In genomic region chr6:79396625-79397024, GRCh38 we compare ENCODE assay signal across 39 cellular contexts.
"Had no signal": no experiment of that assay in that cellular context is flagged by ENCODE, and none has a peak within 500 bp of the region (broad histone marks: within the 10 kb centered on the region; RNA-seq: fewer than 3 reads in every experiment).

No MANE protein-coding gene starts in this region.

- ATAC-seq: activated naive CD4-positive, alpha-beta T cell treated with anti-CD3 and anti-CD28 coated beads, Interleukin-2, amount 50 U/mL, for 72 hours; activated naive CD8-positive, alpha-beta T cell treated with anti-CD3 and anti-CD28 coated beads, Interleukin-2, amount 50 U/mL, for 24 hours; activated T-cell treated with anti-CD3 and anti-CD28 coated beads, Interleukin-2, amount 50 U/mL, for 4 hours; activated T-cell treated with anti-CD3 and anti-CD28 coated beads, Interleukin-2, amount 50 U/mL, for 72 hours; activated T-helper 17 cell treated with anti-CD3 and anti-CD28 coated beads, Interleukin-2, amount 50 U/mL, for 72 hours; body of pancreas had no signal

- H3K4me1 Mint-ChIP-seq: activated naive CD4-positive, alpha-beta T cell treated with anti-CD3 and anti-CD28 coated beads, Interleukin-2, amount 10 ng/mL, durations not matched to agents 7 days and 5 days; activated naive CD4-positive, alpha-beta T cell treated with anti-CD3 and anti-CD28 coated beads, Interleukin-2, amount 50 U/mL, for 24 hours; activated naive CD8-positive, alpha-beta T cell treated with anti-CD3 and anti-CD28 coated beads for 36 hours; activated naive CD8-positive, alpha-beta T cell treated with anti-CD3 and anti-CD28 coated beads, Interleukin-2, amount 10 ng/mL, durations not matched to agents 7 days and 5 days; activated naive CD8-positive, alpha-beta T cell treated with anti-CD3 and anti-CD28 coated beads, Interleukin-2, amount 50 U/mL, for 24 hours; activated T-helper 17 cell treated with anti-CD3 and anti-CD28 coated beads, Interleukin-2, amount 50 U/mL, for 72 hours; central memory CD8-positive, alpha-beta T cell had no signal

- FAIRE-seq: astrocyte, bronchial epithelial cell had no signal

- H3K27ac Mint-ChIP-seq: activated naive CD4-positive, alpha-beta T cell treated with anti-CD3 and anti-CD28 coated beads for 36 hours; activated naive CD4-positive, alpha-beta T cell treated with anti-CD3 and anti-CD28 coated beads, Interleukin-2, amount 10 ng/mL, durations not matched to agents 7 days and 5 days; activated naive CD4-positive, alpha-beta T cell treated with anti-CD3 and anti-CD28 coated beads, Interleukin-2, amount 50 U/mL, for 24 hours; activated naive CD4-positive, alpha-beta T cell treated with anti-CD3 and anti-CD28 coated beads, Interleukin-2, amount 50 U/mL, for 72 hours; activated naive CD8-positive, alpha-beta T cell; activated naive CD8-positive, alpha-beta T cell treated with anti-CD3 and anti-CD28 coated beads for 36 hours; activated naive CD8-positive, alpha-beta T cell treated with anti-CD3 and anti-CD28 coated beads, Interleukin-2, amount 10 ng/mL, durations not matched to agents 7 days and 5 days; activated naive CD8-positive, alpha-beta T cell treated with anti-CD3 and anti-CD28 coated beads, Interleukin-2, amount 50 U/mL, for 24 hours; activated T-cell treated with anti-CD3 and anti-CD28 coated beads, Interleukin-2, amount 50 U/mL, for 24 hours; activated T-cell treated with anti-CD3 and anti-CD28 coated beads, Interleukin-2, amount 50 U/mL, for 72 hours; activated T-helper 1 cell treated with anti-CD3 and anti-CD28 coated beads, Interleukin-12 subunit alpha, Interleukin-12 subunit beta, Interleukin-2, Interleukin-4 antibody, amounts not matched to agents 30 ng/mL and 10 ng/mL and 1 ng/mL, durations not matched to agents 14 hours and 24 hours and 36 hours; activated T-helper 17 cell treated with anti-CD3 and anti-CD28 coated beads, Interleukin-2, amount 50 U/mL, for 72 hours; activated T-helper 2 cell treated with anti-CD3 and anti-CD28 coated beads, Interferon-gamma antibody, Interleukin-2, Interleukin-4, amounts not matched to agents 10 μg/mL and 5 μg/mL and 100 μg/mL, durations not matched to agents 14 hours and 24 hours and 36 hours; brain had no signal

- H3K27me3 Mint-ChIP-seq: activated naive CD4-positive, alpha-beta T cell treated with anti-CD3 and anti-CD28 coated beads, Interleukin-2, amount 10 ng/mL, durations not matched to agents 7 days and 5 days; activated naive CD8-positive, alpha-beta T cell treated with anti-CD3 and anti-CD28 coated beads for 36 hours; activated naive CD8-positive, alpha-beta T cell treated with anti-CD3 and anti-CD28 coated beads, Interleukin-2, amount 10 ng/mL, durations not matched to agents 7 days and 5 days; activated naive CD8-positive, alpha-beta T cell treated with anti-CD3 and anti-CD28 coated beads, Interleukin-2, amount 50 U/mL, for 24 hours; activated T-cell treated with anti-CD3 and anti-CD28 coated beads, Interleukin-2, amount 50 U/mL, for 24 hours; activated T-helper 17 cell treated with anti-CD3 and anti-CD28 coated beads, Interleukin-2, amount 50 U/mL, for 72 hours; central memory CD8-positive, alpha-beta T cell had no signal

- H3K4me1 ChIP-seq: adrenal gland, ascending aorta, body of pancreas, breast epithelium had no signal

- H3K36me3 ChIP-seq: adrenal gland, ascending aorta, brain microvascular endothelial cell, breast epithelium, cardiac muscle cell had no signal

- H3K4me3 Mint-ChIP-seq: activated naive CD4-positive, alpha-beta T cell treated with anti-CD3 and anti-CD28 coated beads for 36 hours; activated naive CD4-positive, alpha-beta T cell treated with anti-CD3 and anti-CD28 coated beads, Interleukin-2, amount 10 ng/mL, durations not matched to agents 7 days and 5 days; activated naive CD4-positive, alpha-beta T cell treated with anti-CD3 and anti-CD28 coated beads, Interleukin-2, amount 50 U/mL, for 24 hours; activated naive CD8-positive, alpha-beta T cell; activated naive CD8-positive, alpha-beta T cell treated with anti-CD3 and anti-CD28 coated beads for 36 hours; activated naive CD8-positive, alpha-beta T cell treated with anti-CD3 and anti-CD28 coated beads, Interleukin-2, amount 10 ng/mL, durations not matched to agents 7 days and 5 days; activated naive CD8-positive, alpha-beta T cell treated with anti-CD3 and anti-CD28 coated beads, Interleukin-2, amount 50 U/mL, for 24 hours; activated T-cell treated with anti-CD3 and anti-CD28 coated beads, Interleukin-2, amount 50 U/mL, for 24 hours; activated T-cell treated with anti-CD3 and anti-CD28 coated beads, Interleukin-2, amount 50 U/mL, for 4 hours; activated T-cell treated with anti-CD3 and anti-CD28 coated beads, Interleukin-2, amount 50 U/mL, for 72 hours; activated T-helper 1 cell treated with anti-CD3 and anti-CD28 coated beads, Interleukin-12 subunit alpha, Interleukin-12 subunit beta, Interleukin-2, Interleukin-4 antibody, amounts not matched to agents 30 ng/mL and 10 ng/mL and 1 ng/mL, durations not matched to agents 14 hours and 24 hours and 36 hours; activated T-helper 17 cell treated with anti-CD3 and anti-CD28 coated beads, Interleukin-2, amount 50 U/mL, for 72 hours; brain; central memory CD8-positive, alpha-beta T cell had no signal

- H3K27ac ChIP-seq: adrenal gland, ascending aorta, body of pancreas, brain microvascular endothelial cell, breast epithelium, cardiac muscle cell had no signal

- H3K36me3 Mint-ChIP-seq: activated naive CD4-positive, alpha-beta T cell treated with anti-CD3 and anti-CD28 coated beads, Interleukin-2, amount 10 ng/mL, durations not matched to agents 7 days and 5 days; activated naive CD4-positive, alpha-beta T cell treated with anti-CD3 and anti-CD28 coated beads, Interleukin-2, amount 50 U/mL, for 24 hours; activated naive CD4-positive, alpha-beta T cell treated with anti-CD3 and anti-CD28 coated beads, Interleukin-2, amount 50 U/mL, for 72 hours; activated naive CD8-positive, alpha-beta T cell; activated naive CD8-positive, alpha-beta T cell treated with anti-CD3 and anti-CD28 coated beads, Interleukin-2, amount 10 ng/mL, durations not matched to agents 7 days and 5 days; brain had no signal

- H3K4me3 ChIP-seq: adrenal gland, ascending aorta, body of pancreas, breast epithelium, cardiac muscle cell had no signal

- H3K9me3 ChIP-seq: adrenal gland, ascending aorta, body of pancreas, breast epithelium had no signal

- DNase-seq: activated effector memory CD4-positive, alpha-beta T cell treated with anti-CD3 and anti-CD28 coated beads, Interleukin-2, amount 50 U/mL, for 16 hours; activated effector memory CD4-positive, alpha-beta T cell treated with Interleukin-2 at 50 U/mL for 16 hours; activated gamma-delta T cell; activated gamma-delta T cell treated with Interleukin-2 at 50 U/mL for 16 hours; activated naive CD4-positive, alpha-beta T cell; activated naive CD4-positive, alpha-beta T cell treated with anti-CD3 and anti-CD28 coated beads for 36 hours; activated naive CD4-positive, alpha-beta T cell treated with anti-CD3 and anti-CD28 coated beads, Interleukin-2, amount 10 ng/mL, durations not matched to agents 7 days and 5 days; activated naive CD4-positive, alpha-beta T cell treated with anti-CD3 and anti-CD28 coated beads, Interleukin-2, amount 50 U/mL, for 16 hours; activated naive CD4-positive, alpha-beta T cell treated with Interleukin-2 at 50 U/mL for 16 hours; activated naive CD8-positive, alpha-beta T cell treated with anti-CD3 and anti-CD28 coated beads for 36 hours; activated naive CD8-positive, alpha-beta T cell treated with anti-CD3 and anti-CD28 coated beads, Interleukin-2, amount 10 ng/mL, durations not matched to agents 7 days and 5 days; activated naive CD8-positive, alpha-beta T cell treated with anti-CD3 and anti-CD28 coated beads, Interleukin-2, amount 50 U/mL, for 24 hours; activated T-cell treated with anti-CD3 and anti-CD28 coated beads, Interleukin-2, amount 50 U/mL, for 24 hours; activated T-cell treated with anti-CD3 and anti-CD28 coated beads, Interleukin-2, amount 50 U/mL, for 4 hours; activated T-cell treated with anti-CD3 and anti-CD28 coated beads, Interleukin-2, amount 50 U/mL, for 48 hours; activated T-cell treated with anti-CD3 and anti-CD28 coated beads, Interleukin-2, amount 50 U/mL, for 72 hours; adrenal gland; amniotic stem cell; amygdala; anterior cingulate cortex; aorta; body of pancreas; brain microvascular endothelial cell; caudate nucleus; central memory CD4-positive, alpha-beta T cell; cerebellar nuclear complex had no signal

- H3K27me3 ChIP-seq: adrenal gland, ascending aorta, body of pancreas, brain microvascular endothelial cell, breast epithelium, cardiac muscle cell had no signal

- H3K9me3 Mint-ChIP-seq: central memory CD8-positive, alpha-beta T cell had no signal
